8 cellular contexts compared by ENCODE assay signal in genomic region chr2:97093983-97094771, GRCh38. TPM values are rescaled to one million over a fixed set of nuclear protein-coding genes. Genes with fewer than 3 reads are reported as not detected.
DNase-seq lines count a peak whose midpoint lies in the region; ATAC-seq and TF ChIP-seq lines count a peak whose summit lies in the region.
"Not testable (repeated sequence)": the region's sequence is repeated elsewhere in the genome, so short reads cannot be mapped to it uniquely, and the experiment has no call there.

No MANE protein-coding gene starts in this region.

- H3K27ac ChIP-seq in DOHH2 (ENCODE audit: low read depth, low read length); RWPE2 (ENCODE audit: poor library complexity, severe bottlenecking); suprapubic skin: not testable (repeated sequence)

- not testable (repeated sequence) for DNase-seq in RWPE2 (ENCODE audit: low spot score); Right ventricle myocardium superior; suprapubic skin (ENCODE audit: low spot score in 2 of 2)
- DNase-seq in amniotic epithelial cell (ENCODE audit: low read depth): peak; percentile 1
- DNase-seq in naive thymus-derived CD8-positive, alpha-beta T cell: peak in 1 of 10 donors; percentile 9

- TF ChIP-seq EP300 in suprapubic skin (IDR thresholded peaks at IDR 0.05): not testable (repeated sequence)

- not testable (repeated sequence) for H3K9me3 Mint-ChIP-seq in naive thymus-derived CD8-positive, alpha-beta T cell

- not testable (repeated sequence) for TF ChIP-seq CTCF in DOHH2 (IDR thresholded peaks at IDR 0.05; ENCODE audit: low read depth, low read length, poor library complexity, severe bottlenecking); RWPE2 (IDR thresholded peaks at IDR 0.05; ENCODE audit: poor library complexity, severe bottlenecking); suprapubic skin (IDR thresholded peaks at IDR 0.05)

- not testable (repeated sequence) for H3K27me3 Mint-ChIP-seq in naive thymus-derived CD8-positive, alpha-beta T cell

- H3K9me2 ChIP-seq in DOHH2 (replicated peaks; ENCODE audit: control insufficient read depth, low read length): not testable (repeated sequence)

- peaks cover 6 to 13% (median 10%) of the 10 kb centered on the region in 4 donors for H3K4me1 Mint-ChIP-seq in naive thymus-derived CD8-positive, alpha-beta T cell

- H3K4me1 ChIP-seq in DOHH2 (ENCODE audit: control insufficient read depth, low read length); RWPE2 (ENCODE audit: insufficient read depth, poor library complexity, severe bottlenecking); suprapubic skin: not testable (repeated sequence)

- not testable (repeated sequence) for H4K20me1 ChIP-seq in DOHH2 (ENCODE audit: control insufficient read depth, insufficient read depth, low read depth, low read length)

- H3F3A ChIP-seq in DOHH2 (ENCODE audit: control insufficient read depth, insufficient read depth): not testable (repeated sequence)

- H3K27ac Mint-ChIP-seq in naive thymus-derived CD8-positive, alpha-beta T cell: peak overlapping the region in 3 of 10 donors; percentile 32 to 57 (median 37)

- POLR2A ChIA-PET in naive thymus-derived CD8-positive, alpha-beta T cell (lab: Charles Lee): not testable (repeated sequence)

- H3K4me2 ChIP-seq in DOHH2 (ENCODE audit: low read length): peak overlapping the region; percentile 62

- peak; percentile 44 for ATAC-seq in GM21723 (IDR thresholded peaks at IDR 0.05; ENCODE audit: unreplicated experiment)
- peak; percentile 31 for ATAC-seq in HG03175 (IDR thresholded peaks at IDR 0.05; ENCODE audit: unreplicated experiment)
- peak; percentile 26 for ATAC-seq in RWPE2 (ENCODE audit: low read depth)
- ATAC-seq in Right ventricle myocardium superior (ENCODE audit: poor library complexity): peak; percentile 35
- ATAC-seq in naive thymus-derived CD8-positive, alpha-beta T cell: peak; percentile 19 to 22

- not testable (repeated sequence) for H3K9me3 ChIP-seq in DOHH2 (ENCODE audit: control insufficient read depth, insufficient read depth, low read length); RWPE2 (ENCODE audit: severe bottlenecking); suprapubic skin

- H3K27me3 ChIP-seq in DOHH2 (ENCODE audit: control insufficient read depth, low read length); RWPE2 (ENCODE audit: insufficient read depth, poor library complexity, severe bottlenecking); suprapubic skin: not testable (repeated sequence)

- H3K36me3 ChIP-seq in DOHH2 (ENCODE audit: control insufficient read depth, low read length); RWPE2 (ENCODE audit: low read depth); suprapubic skin: not testable (repeated sequence)

- not testable (repeated sequence) for H3K36me3 Mint-ChIP-seq in naive thymus-derived CD8-positive, alpha-beta T cell

- intact Hi-C loops in Right ventricle myocardium superior (cut with DNase I): not testable (repeated sequence)

- H3K4me3 ChIP-seq in DOHH2 (ENCODE audit: low read length) (peak overlapping the region; percentile 68), suprapubic skin (peak overlapping the region; percentile 50)
- H3K4me3 ChIP-seq in RWPE2 (ENCODE audit: severe bottlenecking): not testable (repeated sequence)

- H3K79me2 ChIP-seq in DOHH2 (ENCODE audit: control insufficient read depth, low read length): not testable (repeated sequence)

- TF ChIP-seq POLR2A in suprapubic skin (IDR thresholded peaks at IDR 0.05): not testable (repeated sequence)

- peak overlapping the region; percentile 15 to 81 (median 59) for H3K4me3 Mint-ChIP-seq in naive thymus-derived CD8-positive, alpha-beta T cell

- WGBS in suprapubic skin: 47% methylated on average over 4 of the region's 33 CpGs

RNA-seq across cellular contexts. Expression of gene FAHD2B, which starts 0.5 kb away (rescaled TPM):
- total RNA-seq in Right ventricle myocardium superior (31.8 TPM), suprapubic skin (10 to 100 TPM; 11.3 to 21.5 (median 16.7) TPM)
- total RNA-seq in naive thymus-derived CD8-positive, alpha-beta T cell: 10 to 100 TPM; 13.0 to 17.9 TPM
- 10 to 100 TPM; 16.3 to 18.8 (median 17.0) TPM for polyA plus RNA-seq in naive thymus-derived CD8-positive, alpha-beta T cell

RNA-seq across cellular contexts. Expression of gene ANKRD36, which starts 18.8 kb away (rescaled TPM):
- 5.3 TPM for total RNA-seq in Right ventricle myocardium superior
- 10 to 100 TPM; 47.2 to 50.3 TPM for total RNA-seq in naive thymus-derived CD8-positive, alpha-beta T cell
- polyA plus RNA-seq in naive thymus-derived CD8-positive, alpha-beta T cell: 1 to 10 TPM; 5.3 to 7.6 (median 5.8) TPM
- 10 to 100 TPM; 13.0 to 54.8 (median 20.4) TPM for total RNA-seq in suprapubic skin
